1 cellular context compared by ENCODE assay signal in genomic region chr10:3852147-3852904, GRCh38.
A peak's percentile ranks its signal among the peaks of the same experiment; 100 is the strongest.
TF ChIP-seq lines count a peak whose summit lies in the region.

No MANE protein-coding gene starts in this region.

TF ChIP-seq in K562, 482 proteins besides CTCF, POLR2A, EP300 and RAD21 (continued from another document and continues in another):
- TF ChIP-seq, protein P1, sequence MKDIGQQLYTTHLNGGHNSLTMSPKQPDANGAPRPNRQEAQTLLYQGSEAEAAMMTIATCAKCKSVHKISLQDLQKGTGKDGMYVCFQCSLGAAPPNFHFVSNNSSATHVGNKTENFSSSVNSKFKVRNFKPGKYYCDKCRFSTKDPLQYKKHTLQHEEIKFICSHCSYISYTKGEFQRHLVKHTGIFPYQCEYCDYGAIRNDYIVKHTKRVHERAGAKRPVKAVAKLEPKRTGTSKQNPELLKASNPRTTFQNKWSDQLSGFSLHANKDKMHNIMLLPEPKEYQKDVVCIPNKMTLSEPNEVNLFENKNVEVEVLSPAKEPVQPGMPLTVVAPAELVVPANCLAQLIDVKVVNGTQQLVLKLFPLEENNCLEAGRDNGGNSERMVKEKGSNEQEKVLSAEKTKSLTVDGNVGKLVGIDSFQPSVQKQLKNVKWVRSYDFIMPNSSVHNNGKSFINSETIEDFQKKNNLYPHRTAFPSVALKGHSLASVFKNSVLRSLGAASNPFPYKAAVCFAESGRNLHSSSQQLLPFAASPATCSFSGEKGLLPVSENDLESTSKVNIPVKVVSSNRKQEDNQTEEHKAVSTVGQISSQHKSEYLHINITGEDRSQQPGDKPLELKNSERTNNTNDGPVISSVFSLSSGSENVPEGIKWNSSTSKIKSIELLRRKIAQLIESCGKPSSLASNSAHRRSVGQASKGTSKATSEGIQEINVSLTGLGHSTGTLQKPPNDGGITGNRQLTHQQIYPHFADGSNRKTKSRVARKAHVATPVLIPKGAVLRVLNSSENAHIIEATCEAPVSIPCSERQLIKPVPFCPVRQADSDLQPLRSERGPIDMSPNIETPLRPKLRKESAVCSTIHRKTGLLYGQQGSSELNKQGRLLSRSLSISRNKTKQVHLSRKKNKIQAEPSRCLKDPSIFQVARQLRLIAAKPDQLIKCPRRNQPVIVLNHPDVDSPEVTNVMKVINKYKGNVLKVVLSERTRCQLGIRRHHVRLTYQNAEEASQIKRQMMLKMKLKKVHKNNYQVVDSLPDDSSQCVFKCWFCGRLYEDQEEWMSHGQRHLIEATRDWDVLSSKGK (CRISPR knock-in tag; IDR thresholded peaks at IDR 0.05): no peak
- TF ChIP-seq NFIX (CRISPR knock-in tag; IDR thresholded peaks at IDR 0.05; ENCODE audit: low read depth): no peak
- TF ChIP-seq CBFA2T3 (IDR thresholded peaks at IDR 0.05): peak; percentile 46
- TF ChIP-seq SP1 (CRISPR knock-in tag; IDR thresholded peaks at IDR 0.05): no peak
- TF ChIP-seq SIRT6 (IDR thresholded peaks at IDR 0.05; ENCODE audit: low read depth, low read length): no peak
- 0 out of 2 replicates have a peak, but pooled peaks have one; percentile 54 for TF ChIP-seq DMBX1 (CRISPR knock-in tag; IDR thresholded peaks at IDR 0.05; ENCODE audit: borderline replicate concordance)
- no peak for TF ChIP-seq NONO (IDR thresholded peaks at IDR 0.05; ENCODE audit: low read depth in 2 of 2, low read length in 1 of 2)
- TF ChIP-seq JUNB (CRISPR knock-in tag; conservative IDR thresholded peaks at IDR 0.05): peak; percentile 95
- TF ChIP-seq, protein P2, sequence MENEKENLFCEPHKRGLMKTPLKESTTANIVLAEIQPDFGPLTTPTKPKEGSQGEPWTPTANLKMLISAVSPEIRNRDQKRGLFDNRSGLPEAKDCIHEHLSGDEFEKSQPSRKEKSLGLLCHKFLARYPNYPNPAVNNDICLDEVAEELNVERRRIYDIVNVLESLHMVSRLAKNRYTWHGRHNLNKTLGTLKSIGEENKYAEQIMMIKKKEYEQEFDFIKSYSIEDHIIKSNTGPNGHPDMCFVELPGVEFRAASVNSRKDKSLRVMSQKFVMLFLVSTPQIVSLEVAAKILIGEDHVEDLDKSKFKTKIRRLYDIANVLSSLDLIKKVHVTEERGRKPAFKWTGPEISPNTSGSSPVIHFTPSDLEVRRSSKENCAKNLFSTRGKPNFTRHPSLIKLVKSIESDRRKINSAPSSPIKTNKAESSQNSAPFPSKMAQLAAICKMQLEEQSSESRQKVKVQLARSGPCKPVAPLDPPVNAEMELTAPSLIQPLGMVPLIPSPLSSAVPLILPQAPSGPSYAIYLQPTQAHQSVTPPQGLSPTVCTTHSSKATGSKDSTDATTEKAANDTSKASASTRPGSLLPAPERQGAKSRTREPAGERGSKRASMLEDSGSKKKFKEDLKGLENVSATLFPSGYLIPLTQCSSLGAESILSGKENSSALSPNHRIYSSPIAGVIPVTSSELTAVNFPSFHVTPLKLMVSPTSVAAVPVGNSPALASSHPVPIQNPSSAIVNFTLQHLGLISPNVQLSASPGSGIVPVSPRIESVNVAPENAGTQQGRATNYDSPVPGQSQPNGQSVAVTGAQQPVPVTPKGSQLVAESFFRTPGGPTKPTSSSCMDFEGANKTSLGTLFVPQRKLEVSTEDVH (IDR thresholded peaks at IDR 0.05; ENCODE audit: low read depth, partially characterized antibody): peak; percentile 7
- no peak for TF ChIP-seq ZBTB26 (CRISPR knock-in tag; IDR thresholded peaks at IDR 0.05)
- TF ChIP-seq ZNF695 (CRISPR knock-in tag; IDR thresholded peaks at IDR 0.05): no peak
- TF ChIP-seq ZNF133 (CRISPR knock-in tag; IDR thresholded peaks at IDR 0.05): no peak
- TF ChIP-seq, protein P3, sequence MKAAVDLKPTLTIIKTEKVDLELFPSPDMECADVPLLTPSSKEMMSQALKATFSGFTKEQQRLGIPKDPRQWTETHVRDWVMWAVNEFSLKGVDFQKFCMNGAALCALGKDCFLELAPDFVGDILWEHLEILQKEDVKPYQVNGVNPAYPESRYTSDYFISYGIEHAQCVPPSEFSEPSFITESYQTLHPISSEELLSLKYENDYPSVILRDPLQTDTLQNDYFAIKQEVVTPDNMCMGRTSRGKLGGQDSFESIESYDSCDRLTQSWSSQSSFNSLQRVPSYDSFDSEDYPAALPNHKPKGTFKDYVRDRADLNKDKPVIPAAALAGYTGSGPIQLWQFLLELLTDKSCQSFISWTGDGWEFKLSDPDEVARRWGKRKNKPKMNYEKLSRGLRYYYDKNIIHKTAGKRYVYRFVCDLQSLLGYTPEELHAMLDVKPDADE (conservative IDR thresholded peaks at IDR 0.05; ENCODE audit: control insufficient read depth, low read depth, low read length): no peak
- no peak for TF ChIP-seq FOXP1 (CRISPR knock-in tag; IDR thresholded peaks at IDR 0.05)
- no peak for TF ChIP-seq PTBP1 (IDR thresholded peaks at IDR 0.05; ENCODE audit: low read depth, low read length)
- no peak for TF ChIP-seq ZNF561 (CRISPR knock-in tag; conservative IDR thresholded peaks at IDR 0.05)
- peak; percentile 7; the same call in 1 of the 2 replicates for TF ChIP-seq KLF6 (CRISPR knock-in tag; IDR thresholded peaks at IDR 0.05; ENCODE audit: borderline replicate concordance)
- peak in 1 of 2 experiments; percentile 75; a peak in 2 of 4 replicates for TF ChIP-seq RCOR1 (IDR thresholded peaks at IDR 0.05; ENCODE audit: borderline replicate concordance in 1 of 2, low read depth in 2 of 2, low read length in 2 of 2)
- no peak for TF ChIP-seq ZNF785 (CRISPR knock-in tag; IDR thresholded peaks at IDR 0.05)
- no peak for TF ChIP-seq SRF (CRISPR knock-in tag; IDR thresholded peaks at IDR 0.05)
- TF ChIP-seq RBM17 (IDR thresholded peaks at IDR 0.05; ENCODE audit: borderline replicate concordance, low read depth, low read length): no peak
- TF ChIP-seq KDM1A (IDR thresholded peaks at IDR 0.05): peak; percentile 78 to 84; a peak in 3 of 4 replicates
- TF ChIP-seq ATF2 (CRISPR knock-in tag; IDR thresholded peaks at IDR 0.05): no peak
- no peak for TF ChIP-seq KAT8 (IDR thresholded peaks at IDR 0.05; ENCODE audit: low read depth)
- TF ChIP-seq REST (CRISPR knock-in tag; IDR thresholded peaks at IDR 0.05; ENCODE audit: low read depth): no peak
- no peak for TF ChIP-seq ZNF407 (IDR thresholded peaks at IDR 0.05; ENCODE audit: low read depth)
- TF ChIP-seq ZNF239 (CRISPR knock-in tag; IDR thresholded peaks at IDR 0.05): no peak
- TF ChIP-seq CBX8 (IDR thresholded peaks at IDR 0.05; ENCODE audit: borderline replicate concordance, extremely low read depth, low read depth, low read length, poor library complexity, severe bottlenecking): no peak
- no peak for TF ChIP-seq HCFC1 (IDR thresholded peaks at IDR 0.05; ENCODE audit: low read depth, low read length)
- TF ChIP-seq ETV5 (CRISPR knock-in tag; IDR thresholded peaks at IDR 0.05; ENCODE audit: low read depth): no peak
- TF ChIP-seq NCOR1 (IDR thresholded peaks at IDR 0.05): peak; percentile 35; the same call in 1 of the 2 replicates
- TF ChIP-seq ZNF175 (CRISPR knock-in tag; IDR thresholded peaks at IDR 0.05; ENCODE audit: low read depth): peak; percentile 69; the same call in 1 of the 2 replicates
- TF ChIP-seq ZFX (CRISPR knock-in tag; IDR thresholded peaks at IDR 0.05): no peak
- no peak for TF ChIP-seq HNRNPH1 (optimal IDR thresholded peaks at IDR 0.05; ENCODE audit: low read depth, low read length)
- TF ChIP-seq ZNF347 (CRISPR knock-in tag; IDR thresholded peaks at IDR 0.05; ENCODE audit: low read depth): no peak
- no peak for TF ChIP-seq ZNF263 (CRISPR knock-in tag; IDR thresholded peaks at IDR 0.05; ENCODE audit: borderline replicate concordance)
- TF ChIP-seq EGR1 (conservative IDR thresholded peaks at IDR 0.05): no peak
- no peak for TF ChIP-seq RAD51 (IDR thresholded peaks at IDR 0.05; ENCODE audit: borderline replicate concordance, low read depth)
- no peak for TF ChIP-seq CBX2 (IDR thresholded peaks at IDR 0.05; ENCODE audit: insufficient read depth, low read length, poor library complexity, severe bottlenecking)
- TF ChIP-seq DIDO1 (tag; IDR thresholded peaks at IDR 0.05; ENCODE audit: low read depth): no peak
